ENCODE assay signal across 16 cellular contexts in the genomic region with DNA sequence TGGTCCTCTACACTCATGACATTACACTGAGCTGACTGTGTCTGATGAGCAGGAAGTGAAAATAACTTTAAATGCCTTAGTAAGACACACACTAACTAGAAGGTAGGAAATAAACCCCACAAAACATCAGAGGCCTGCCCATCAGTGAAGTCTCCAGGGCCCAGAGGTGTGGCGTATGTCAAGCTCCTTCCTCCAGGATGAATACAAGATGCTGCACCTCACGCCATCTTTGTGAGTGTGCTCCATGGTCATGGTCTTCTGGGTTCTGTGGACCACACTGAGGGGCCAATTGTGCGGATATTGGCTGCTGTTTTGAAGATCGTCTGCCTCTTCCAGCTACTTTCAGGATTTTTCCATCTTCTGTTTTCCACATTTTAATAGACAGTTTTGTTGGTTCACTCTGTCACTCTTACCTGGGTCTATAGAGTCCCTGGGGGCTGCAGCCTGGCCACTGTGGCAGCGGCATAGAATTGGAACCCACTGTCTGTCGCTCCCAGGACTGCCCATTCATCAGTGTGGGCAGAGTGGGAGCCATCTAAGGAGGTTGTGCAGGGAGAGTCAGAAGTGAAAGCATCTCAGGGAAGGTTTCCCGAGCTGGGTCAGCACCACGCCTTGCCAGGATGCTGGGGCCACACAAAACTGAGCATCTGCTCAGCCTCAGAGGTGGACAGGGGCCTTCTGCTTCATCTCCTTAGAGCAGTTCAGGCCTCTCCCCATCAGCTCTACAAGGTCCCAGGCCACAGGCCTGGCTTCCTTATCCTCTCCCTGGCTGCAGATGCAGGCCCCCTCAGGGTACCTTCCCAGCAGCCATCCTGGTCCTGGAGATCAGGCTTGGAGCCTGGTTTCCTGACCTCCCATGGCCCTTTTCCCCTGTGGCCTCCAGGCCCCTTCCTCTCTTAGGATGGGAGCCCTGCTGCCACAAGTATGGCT. TPM values are rescaled to one million over a fixed set of nuclear protein-coding genes. Genes with fewer than 3 reads are reported as not detected.
DNase-seq lines count a peak whose midpoint lies in the region; ATAC-seq and TF ChIP-seq lines count a peak whose summit lies in the region.
"Had no signal": no experiment of that assay in that cellular context is flagged by ENCODE, and none has a peak within 500 bp of the region (broad histone marks: within the 10 kb centered on the region; RNA-seq: fewer than 3 reads in every experiment).

No MANE protein-coding gene starts in this region.

- H3K27ac Mint-ChIP-seq in activated CD8-positive, alpha-beta memory T cell treated with anti-CD3 and anti-CD28 coated beads, Interleukin-2, amount 10 ng/mL, durations not matched to agents 7 days and 5 days, result no peak overlapping the region
- H3K27ac Mint-ChIP-seq in endodermal cell, result no peak overlapping the region
- no peak overlapping the region for H3K27ac Mint-ChIP-seq in stimulated activated effector memory CD8-positive, alpha-beta T cell treated with anti-CD3 and anti-CD28 coated beads, Interleukin-12 subunit alpha, Interleukin-12 subunit beta, amount 100 ng/mL, for 72 hours
- no peak overlapping the region for H3K27ac Mint-ChIP-seq in activated naive CD8-positive, alpha-beta T cell treated with anti-CD3 and anti-CD28 coated beads, Interleukin-2, amount 50 U/mL, for 24 hours
- no peak overlapping the region for H3K27ac Mint-ChIP-seq in CD4-positive, alpha-beta memory T cell
- H3K27ac Mint-ChIP-seq: CD4-positive, alpha-beta T cell had no signal

- TF ChIP-seq CTCF in endodermal cell (conservative IDR thresholded peaks at IDR 0.05), result no peak

- 86 to 96% methylated on average over 8 of the region's 8 CpGs for WGBS in endodermal cell (ENCODE audit: insufficient coverage in 1 of 2, insufficient read length in 1 of 2), 2 experiments

- POLR2A ChIA-PET in CD4-positive, alpha-beta memory T cell (lab: Charles Lee; ENCODE audit: partially characterized antibody), result no interaction called here

- no peak overlapping the region for H3K9ac ChIP-seq in endodermal cell (ENCODE audit: extremely low read depth, low read length, poor library complexity, severe bottlenecking)
- H3K9ac ChIP-seq: GM23248 had no signal

- intact Hi-C loops in CD4-positive, alpha-beta memory T cell (cut with micrococcal nuclease), result no loop called here

- CTCF ChIA-PET in activated CD8-positive, alpha-beta memory T cell treated with anti-CD3 and anti-CD28 coated beads, Interleukin-2, amount 10 ng/mL, durations not matched to agents 7 days and 5 days (lab: Charles Lee), result no interaction called here
- CTCF ChIA-PET in CD4-positive, alpha-beta memory T cell (lab: Charles Lee; ENCODE audit: partially characterized antibody), result no interaction called here

- H3K4me1 ChIP-seq in endodermal cell (ENCODE audit: control insufficient read depth, insufficient read depth, low read length), result no peaks in the 10 kb centered on the region
- H3K4me1 ChIP-seq in CD4-positive, alpha-beta memory T cell (ENCODE audit: insufficient read depth, low read length), result no peaks in the 10 kb centered on the region

- H3K27me3 Mint-ChIP-seq in activated CD8-positive, alpha-beta memory T cell treated with anti-CD3 and anti-CD28 coated beads, Interleukin-2, amount 10 ng/mL, durations not matched to agents 7 days and 5 days, result no peaks in the 10 kb centered on the region
- H3K27me3 Mint-ChIP-seq in endodermal cell (ENCODE audit: insufficient read depth), result no peaks in the 10 kb centered on the region
- no peaks in the 10 kb centered on the region for H3K27me3 Mint-ChIP-seq in activated naive CD8-positive, alpha-beta T cell treated with anti-CD3 and anti-CD28 coated beads, Interleukin-2, amount 50 U/mL, for 24 hours
- H3K27me3 Mint-ChIP-seq in CD4-positive, alpha-beta memory T cell, result peaks cover 1 to 2% of the 10 kb centered on the region in 2 donors
- H3K27me3 Mint-ChIP-seq: CD4-positive, alpha-beta T cell had no signal

- H3K36me3 ChIP-seq in endodermal cell (ENCODE audit: control insufficient read depth, insufficient read depth, low read length), result no peaks in the 10 kb centered on the region
- no peaks in the 10 kb centered on the region for H3K36me3 ChIP-seq in CD4-positive, alpha-beta memory T cell (ENCODE audit: insufficient read depth, low read length)

- no peaks in the 10 kb centered on the region for H3K27me3 ChIP-seq in endodermal cell (ENCODE audit: control insufficient read depth, insufficient read depth, low read length, poor library complexity, severe bottlenecking)
- H3K27me3 ChIP-seq in CD4-positive, alpha-beta memory T cell (ENCODE audit: insufficient read depth, low read length), result no peaks in the 10 kb centered on the region

- DNase-seq in activated CD8-positive, alpha-beta memory T cell treated with anti-CD3 and anti-CD28 coated beads, Interleukin-2, amount 50 U/mL, for 48 hours, result peak; percentile 10
- DNase-seq in activated CD8-positive, alpha-beta memory T cell treated with anti-CD3 and anti-CD28 coated beads, Interleukin-2, amount 10 ng/mL, durations not matched to agents 7 days and 5 days, result no peak
- DNase-seq in endodermal cell (peak; percentile 16), NCI-H345 (lab: John Stamatoyannopoulos, UW) (no peak)
- DNase-seq in stimulated activated effector memory CD8-positive, alpha-beta T cell treated with anti-CD3 and anti-CD28 coated beads, Interleukin-12 subunit alpha, Interleukin-12 subunit beta, amount 100 ng/mL, for 72 hours (ENCODE audit: low spot score in 2 of 2), result no peak
- DNase-seq in activated naive CD8-positive, alpha-beta T cell treated with anti-CD3 and anti-CD28 coated beads, Interleukin-2, amount 50 U/mL, for 24 hours, result no peak
- DNase-seq in CD4-positive, alpha-beta memory T cell, result no peak
- DNase-seq: 8988T; AML-193; C1 segment of cervical spinal cord; CD4-positive, alpha-beta T cell; DMS79; GM23248 had no signal

- no peak overlapping the region for H3K4me3 Mint-ChIP-seq in activated CD8-positive, alpha-beta memory T cell treated with anti-CD3 and anti-CD28 coated beads, Interleukin-2, amount 10 ng/mL, durations not matched to agents 7 days and 5 days
- H3K4me3 Mint-ChIP-seq in endodermal cell, result no peak overlapping the region
- H3K4me3 Mint-ChIP-seq in stimulated activated effector memory CD8-positive, alpha-beta T cell treated with anti-CD3 and anti-CD28 coated beads, Interleukin-12 subunit alpha, Interleukin-12 subunit beta, amount 100 ng/mL, for 72 hours, result no peak overlapping the region
- H3K4me3 Mint-ChIP-seq in activated naive CD8-positive, alpha-beta T cell treated with anti-CD3 and anti-CD28 coated beads, Interleukin-2, amount 50 U/mL, for 24 hours, result no peak overlapping the region
- no peak overlapping the region for H3K4me3 Mint-ChIP-seq in CD4-positive, alpha-beta memory T cell
- H3K4me3 Mint-ChIP-seq: CD4-positive, alpha-beta T cell had no signal

- H3K9me3 ChIP-seq in endodermal cell (ENCODE audit: control insufficient read depth, low read length), result peaks cover 13% of the 10 kb centered on the region
- H3K9me3 ChIP-seq in CD4-positive, alpha-beta memory T cell (ENCODE audit: control insufficient read depth in 1 of 2, low read length in 2 of 2), result no peaks in the 10 kb centered on the region

- H3K36me3 Mint-ChIP-seq in activated CD8-positive, alpha-beta memory T cell treated with anti-CD3 and anti-CD28 coated beads, Interleukin-2, amount 10 ng/mL, durations not matched to agents 7 days and 5 days, result no peaks in the 10 kb centered on the region
- H3K36me3 Mint-ChIP-seq in endodermal cell (ENCODE audit: low read depth), result no peaks in the 10 kb centered on the region
- no peaks in the 10 kb centered on the region for H3K36me3 Mint-ChIP-seq in stimulated activated effector memory CD8-positive, alpha-beta T cell treated with anti-CD3 and anti-CD28 coated beads, Interleukin-12 subunit alpha, Interleukin-12 subunit beta, amount 100 ng/mL, for 72 hours
- no peaks in the 10 kb centered on the region for H3K36me3 Mint-ChIP-seq in activated naive CD8-positive, alpha-beta T cell treated with anti-CD3 and anti-CD28 coated beads, Interleukin-2, amount 50 U/mL, for 24 hours (ENCODE audit: low read depth)
- H3K36me3 Mint-ChIP-seq in CD4-positive, alpha-beta memory T cell, result peaks cover 0 to 3% of the 10 kb centered on the region in 2 donors

- H3K27ac ChIP-seq in endodermal cell (ENCODE audit: low read depth, low read length), result no peak overlapping the region
- H3K27ac ChIP-seq in CD4-positive, alpha-beta memory T cell (ENCODE audit: low read depth, low read length), result no peak overlapping the region
- H3K27ac ChIP-seq: GM23248 had no signal

- ATAC-seq in activated CD8-positive, alpha-beta memory T cell treated with anti-CD3 and anti-CD28 coated beads, Interleukin-2, amount 10 ng/mL, durations not matched to agents 7 days and 5 days, result no peak
- ATAC-seq in stimulated activated effector memory CD8-positive, alpha-beta T cell treated with anti-CD3 and anti-CD28 coated beads, Interleukin-12 subunit alpha, Interleukin-12 subunit beta, amount 100 ng/mL, for 72 hours, result peak; percentile 22
- no peak for ATAC-seq in activated naive CD8-positive, alpha-beta T cell treated with anti-CD3 and anti-CD28 coated beads, Interleukin-2, amount 50 U/mL, for 24 hours
- ATAC-seq: GM12878 had no signal

- H3K9me3 Mint-ChIP-seq in activated CD8-positive, alpha-beta memory T cell treated with anti-CD3 and anti-CD28 coated beads, Interleukin-2, amount 10 ng/mL, durations not matched to agents 7 days and 5 days (ENCODE audit: low read depth), result peaks cover 7% of the 10 kb centered on the region
- peaks cover 33% of the 10 kb centered on the region for H3K9me3 Mint-ChIP-seq in endodermal cell
- peaks cover 5% of the 10 kb centered on the region for H3K9me3 Mint-ChIP-seq in stimulated activated effector memory CD8-positive, alpha-beta T cell treated with anti-CD3 and anti-CD28 coated beads, Interleukin-12 subunit alpha, Interleukin-12 subunit beta, amount 100 ng/mL, for 72 hours
- peaks cover 10% of the 10 kb centered on the region for H3K9me3 Mint-ChIP-seq in activated naive CD8-positive, alpha-beta T cell treated with anti-CD3 and anti-CD28 coated beads, Interleukin-2, amount 50 U/mL, for 24 hours
- peaks cover 0 to 16% (median 5%) of the 10 kb centered on the region in 8 donors for H3K9me3 Mint-ChIP-seq in CD4-positive, alpha-beta memory T cell

- no peak overlapping the region for H3K4me3 ChIP-seq in endodermal cell (ENCODE audit: low read length)
- no peak overlapping the region for H3K4me3 ChIP-seq in CD4-positive, alpha-beta memory T cell (ENCODE audit: low read length in 2 of 2)
- H3K4me3 ChIP-seq: GM12878, GM23248 had no signal

- no peaks in the 10 kb centered on the region for H3K4me1 Mint-ChIP-seq in activated CD8-positive, alpha-beta memory T cell treated with anti-CD3 and anti-CD28 coated beads, Interleukin-2, amount 10 ng/mL, durations not matched to agents 7 days and 5 days
- no peaks in the 10 kb centered on the region for H3K4me1 Mint-ChIP-seq in endodermal cell
- peaks cover 4% of the 10 kb centered on the region for H3K4me1 Mint-ChIP-seq in stimulated activated effector memory CD8-positive, alpha-beta T cell treated with anti-CD3 and anti-CD28 coated beads, Interleukin-12 subunit alpha, Interleukin-12 subunit beta, amount 100 ng/mL, for 72 hours
- H3K4me1 Mint-ChIP-seq in activated naive CD8-positive, alpha-beta T cell treated with anti-CD3 and anti-CD28 coated beads, Interleukin-2, amount 50 U/mL, for 24 hours, result no peaks in the 10 kb centered on the region
- H3K4me1 Mint-ChIP-seq in CD4-positive, alpha-beta memory T cell, result peaks cover 0 to 5% (median under 1%) of the 10 kb centered on the region in 4 donors

RNA-seq across cellular contexts. Expression of a gene that starts 57.5 kb away (rescaled TPM):
- not detected for total RNA-seq in activated CD8-positive, alpha-beta memory T cell treated with anti-CD3 and anti-CD28 coated beads, Interleukin-2, amount 10 ng/mL, durations not matched to agents 7 days and 5 days
- total RNA-seq in endodermal cell, result not detected
- not detected for polyA plus RNA-seq in endodermal cell (2013, experiment 1 of 2)
- polyA plus RNA-seq in endodermal cell (2013, experiment 2 of 2), result not detected
- not detected for total RNA-seq in CD4-positive, alpha-beta memory T cell
- polyA plus RNA-seq in CD4-positive, alpha-beta memory T cell, result not detected
- total RNA-seq: CD4-positive, alpha-beta T cell; G401; GM12878; GM23248; H7 had no signal
- polyA plus RNA-seq: GM12878, GM23248 had no signal

Comparison
In these comparisons a context has a peak if more than half of its experiments do, and no peak if none do; other contexts are left out.
1. DNase-seq: peak in activated CD8-positive, alpha-beta memory T cell treated with anti-CD3 and anti-CD28 coated beads, Interleukin-2, amount 50 U/mL, for 48 hours (single experiment) and endodermal cell (single experiment); none in activated CD8-positive, alpha-beta memory T cell treated with anti-CD3 and anti-CD28 coated beads, Interleukin-2, amount 10 ng/mL, durations not matched to agents 7 days and 5 days (single experiment), stimulated activated effector memory CD8-positive, alpha-beta T cell treated with anti-CD3 and anti-CD28 coated beads, Interleukin-12 subunit alpha, Interleukin-12 subunit beta, amount 100 ng/mL, for 72 hours (0 of 2), activated naive CD8-positive, alpha-beta T cell treated with anti-CD3 and anti-CD28 coated beads, Interleukin-2, amount 50 U/mL, for 24 hours (single experiment), NCI-H345 (single experiment) and CD4-positive, alpha-beta memory T cell (0 of 5).